Comparison of ENCODE assay signal across 1 cellular context in genomic region chr2:39778775-39779751, GRCh38.
TF ChIP-seq lines count a peak whose summit lies in the region.

TSS of gene THUMPD2 (minus strand) at chr2:39779258. CDS start at chr2:39779239, 19 bp downstream.

TF ChIP-seq in K562, 482 proteins besides CTCF, POLR2A, EP300 and RAD21 (continued from another document and continues in another):
- no peak; the same call in 1 of the 2 replicates for TF ChIP-seq GMEB1 (CRISPR knock-in tag; IDR thresholded peaks at IDR 0.05)
- peak; percentile 98 for TF ChIP-seq EP400 (IDR thresholded peaks at IDR 0.05)
- TF ChIP-seq ZNF253 (CRISPR knock-in tag; conservative IDR thresholded peaks at IDR 0.05) = no peak
- no peak for TF ChIP-seq TEAD4 (IDR thresholded peaks at IDR 0.05; ENCODE audit: low read length)
- TF ChIP-seq TEAD4 (CRISPR knock-in tag; IDR thresholded peaks at IDR 0.05; ENCODE audit: borderline replicate concordance) = no peak
- no peak for TF ChIP-seq STAT5B (CRISPR knock-in tag; IDR thresholded peaks at IDR 0.05)
- TF ChIP-seq USF1 (CRISPR knock-in tag; IDR thresholded peaks at IDR 0.05) = peak; percentile 95
- TF ChIP-seq CREBBP (IDR thresholded peaks at IDR 0.05; ENCODE audit: low read depth, low read length) = no peak
- TF ChIP-seq ZNF695 (CRISPR knock-in tag; IDR thresholded peaks at IDR 0.05) = no peak
- TF ChIP-seq MAFK (IDR thresholded peaks at IDR 0.05; ENCODE audit: low read length) = no peak
- TF ChIP-seq EZH2 (IDR thresholded peaks at IDR 0.05; ENCODE audit: borderline replicate concordance, low read depth, low read length) = no peak
- no peak for TF ChIP-seq ETV6 (IDR thresholded peaks at IDR 0.05; ENCODE audit: borderline replicate concordance in 1 of 2, low read depth in 2 of 2, low read length in 1 of 2)
- TF ChIP-seq ETV6 (CRISPR knock-in tag; IDR thresholded peaks at IDR 0.05; ENCODE audit: borderline replicate concordance) = no peak
- no peak for TF ChIP-seq SMARCA4 (IDR thresholded peaks at IDR 0.05)
- peak; percentile 100 for TF ChIP-seq PCBP1 (IDR thresholded peaks at IDR 0.05; ENCODE audit: low read depth, low read length, poor library complexity, severe bottlenecking)
- no peak for TF ChIP-seq ZNF280B (CRISPR knock-in tag; IDR thresholded peaks at IDR 0.05)
- no peak for TF ChIP-seq SAFB2 (IDR thresholded peaks at IDR 0.05; ENCODE audit: borderline replicate concordance, low read depth, low read length, severe bottlenecking)
- no peak for TF ChIP-seq TSC22D4 (tag; IDR thresholded peaks at IDR 0.05)
- TF ChIP-seq FOXK2 (conservative IDR thresholded peaks at IDR 0.05 in 1 of 2, IDR thresholded peaks at IDR 0.05 in 1 of 2; ENCODE audit: low read depth in 2 of 2) = no peak
- TF ChIP-seq NFIC (IDR thresholded peaks at IDR 0.05) = no peak; the same call in 1 of the 2 replicates
- TF ChIP-seq RCOR1 (IDR thresholded peaks at IDR 0.05; ENCODE audit: borderline replicate concordance in 1 of 2, low read depth in 2 of 2, low read length in 2 of 2) = peak in 1 of 2 experiments; percentile 37; a peak in 1 of 4 replicates
- TF ChIP-seq NFE2L1 (tag; IDR thresholded peaks at IDR 0.05; ENCODE audit: borderline replicate concordance, low read depth) = no peak
- no peak for TF ChIP-seq MLLT1 (IDR thresholded peaks at IDR 0.05)
- 0 out of 2 replicates have a peak, but pooled peaks have one; percentile 30 for TF ChIP-seq NR4A1 (CRISPR knock-in tag; IDR thresholded peaks at IDR 0.05)
- TF ChIP-seq NR4A1 (tag; IDR thresholded peaks at IDR 0.05) = peak; percentile 47; the same call in 1 of the 2 replicates
- TF ChIP-seq SRSF3 (IDR thresholded peaks at IDR 0.05; ENCODE audit: insufficient read depth, low read length) = no peak
- no peak for TF ChIP-seq STAT6 (CRISPR knock-in tag; IDR thresholded peaks at IDR 0.05)
- TF ChIP-seq NBN (IDR thresholded peaks at IDR 0.05; ENCODE audit: low read depth) = no peak
- TF ChIP-seq ZNF77 (CRISPR knock-in tag; IDR thresholded peaks at IDR 0.05) = no peak
- TF ChIP-seq KDM5B (IDR thresholded peaks at IDR 0.05; ENCODE audit: insufficient replicate concordance, low read depth, low read length) = peak; percentile 88
- TF ChIP-seq ZNF324 (CRISPR knock-in tag; IDR thresholded peaks at IDR 0.05) = no peak
- TF ChIP-seq NONO (IDR thresholded peaks at IDR 0.05; ENCODE audit: low read depth in 2 of 2, low read length in 1 of 2) = peak; percentile 7 to 83; a peak in 2 of 4 replicates
- no peak for TF ChIP-seq ZNF79 (CRISPR knock-in tag; IDR thresholded peaks at IDR 0.05; ENCODE audit: low read depth)
- no peak for TF ChIP-seq ZNF431 (CRISPR knock-in tag; IDR thresholded peaks at IDR 0.05)
- TF ChIP-seq PHF8 (IDR thresholded peaks at IDR 0.05; ENCODE audit: borderline replicate concordance, low read length) = peak; percentile 98
- no peak for TF ChIP-seq PATZ1 (CRISPR knock-in tag; IDR thresholded peaks at IDR 0.05; ENCODE audit: borderline replicate concordance)
- no peak for TF ChIP-seq DEAF1 (CRISPR knock-in tag; IDR thresholded peaks at IDR 0.05)
- TF ChIP-seq NFRKB (IDR thresholded peaks at IDR 0.05; ENCODE audit: low read depth) = peak; percentile 63; the same call in 1 of the 2 replicates
- TF ChIP-seq ZHX1 (conservative IDR thresholded peaks at IDR 0.05; ENCODE audit: low read length) = no peak
- TF ChIP-seq EWSR1 (IDR thresholded peaks at IDR 0.05; ENCODE audit: borderline replicate concordance, low read depth, partially characterized antibody) = no peak
- no peak for TF ChIP-seq OTX1 (CRISPR knock-in tag; IDR thresholded peaks at IDR 0.05)
- no peak for TF ChIP-seq PRPF4 (IDR thresholded peaks at IDR 0.05; ENCODE audit: insufficient read depth, low read depth, low read length, poor library complexity, severe bottlenecking)
- no peak for TF ChIP-seq RFX1 (IDR thresholded peaks at IDR 0.05)
- no peak for TF ChIP-seq PHB (CRISPR knock-in tag; IDR thresholded peaks at IDR 0.05)
- no peak for TF ChIP-seq GATA2 (CRISPR knock-in tag; IDR thresholded peaks at IDR 0.05)
- TF ChIP-seq SMAD4 (CRISPR knock-in tag; conservative IDR thresholded peaks at IDR 0.05) = peak; percentile 66; the same call in 1 of the 2 replicates
- no peak for TF ChIP-seq ZNF12 (CRISPR knock-in tag; IDR thresholded peaks at IDR 0.05)
- peak; percentile 64 for TF ChIP-seq SP1 (CRISPR knock-in tag; IDR thresholded peaks at IDR 0.05)
- peak; percentile 90 for TF ChIP-seq RAD51 (IDR thresholded peaks at IDR 0.05; ENCODE audit: borderline replicate concordance, low read depth)
- no peak for TF ChIP-seq ARID1B (IDR thresholded peaks at IDR 0.05)
- no peak for TF ChIP-seq MED1 (CRISPR knock-in tag; IDR thresholded peaks at IDR 0.05; ENCODE audit: borderline replicate concordance)
- TF ChIP-seq NR2C2 (CRISPR knock-in tag; IDR thresholded peaks at IDR 0.05) = peak; percentile 67; the same call in 1 of the 2 replicates
- TF ChIP-seq NR2C2 (tag; IDR thresholded peaks at IDR 0.05) = 0 out of 2 replicates have a peak, but pooled peaks have one; percentile 36
